Comparison of ENCODE assay signal across 8 cellular contexts in genomic region chr11:73598719-73599379, GRCh38.
DNase-seq lines count a peak whose midpoint lies in the region; ATAC-seq and TF ChIP-seq lines count a peak whose summit lies in the region.

No MANE protein-coding gene starts in this region.

- H3K36me3 ChIP-seq in brain microvascular endothelial cell (replicated peaks): no peaks in the 10 kb centered on the region
- no peaks in the 10 kb centered on the region for H3K36me3 ChIP-seq in mucosa of stomach (ENCODE audit: control insufficient read depth, insufficient read depth, low read length)

- peaks cover 10% of the 10 kb centered on the region for H3K4me1 ChIP-seq in mucosa of stomach (ENCODE audit: control insufficient read depth, insufficient read depth, low read length)

- no peaks in the 10 kb centered on the region for H3K9me3 ChIP-seq in mucosa of stomach (ENCODE audit: control insufficient read depth, low read length)

- DNase-seq in brain microvascular endothelial cell: no peak
- no peak for DNase-seq in NCI-H524 (lab: John Stamatoyannopoulos, UW)
- DNase-seq in NK-92 treated with Interleukin-12 subunit alpha and Interleukin-12 subunit beta, amount 100 ng/mL, for 24 hours (lab: John Stamatoyannopoulos, UW): no peak
- no peak for DNase-seq in kidney glomerular epithelial cell (lab: John Stamatoyannopoulos, UW)
- DNase-seq in midbrain (lab: John Stamatoyannopoulos, UW): no peak

- in situ Hi-C loops in brain microvascular endothelial cell (cut with HindIII; ENCODE audit: low pct_ligation_motif_present, low sequenced_read_pairs): no loop called here

- peak overlapping the region; percentile 80 for H3K27ac ChIP-seq in brain microvascular endothelial cell

- ATAC-seq in GM18498 (IDR thresholded peaks at IDR 0.05; ENCODE audit: unreplicated experiment) (peak; percentile 23), HG03342 (IDR thresholded peaks at IDR 0.05; ENCODE audit: unreplicated experiment) (peak; percentile 10)

- no peaks in the 10 kb centered on the region for H3K27me3 ChIP-seq in brain microvascular endothelial cell (replicated peaks)
- no peaks in the 10 kb centered on the region for H3K27me3 ChIP-seq in mucosa of stomach (ENCODE audit: control insufficient read depth, insufficient read depth, low read length)

- no peak for TF ChIP-seq CTCF in brain microvascular endothelial cell (IDR thresholded peaks at IDR 0.05; ENCODE audit: low read depth, low read length, missing control alignments)

- H3K4me3 ChIP-seq in brain microvascular endothelial cell (ENCODE audit: low read depth, low read length): peak overlapping the region; percentile 82
- H3K4me3 ChIP-seq in mucosa of stomach (ENCODE audit: low read length): peak overlapping the region; percentile 53

- peak overlapping the region; percentile 75 for H3K9ac ChIP-seq in mucosa of stomach (ENCODE audit: low read length)
